In genomic region chr7:92135100-92135429, GRCh38 we compare ENCODE assay signal across 8 cellular contexts. TPM values are rescaled to one million over a fixed set of nuclear protein-coding genes. Genes with fewer than 3 reads are reported as not detected.
DNase-seq lines count a peak whose midpoint lies in the region; ATAC-seq and TF ChIP-seq lines count a peak whose summit lies in the region.

No MANE protein-coding gene starts in this region.

- no peak for TF ChIP-seq CTCF in MCF 10A (IDR thresholded peaks at IDR 0.05; ENCODE audit: unreplicated experiment)
- no peak for TF ChIP-seq CTCF in kidney epithelial cell (IDR thresholded peaks at IDR 0.05; ENCODE audit: insufficient read depth, low read length, poor library complexity, severe bottlenecking)

- peaks cover 22% of the 10 kb centered on the region for H3K4me1 Mint-ChIP-seq in MCF 10A (ENCODE audit: insufficient read depth, unreplicated experiment)
- peaks cover 28% of the 10 kb centered on the region for H3K4me1 Mint-ChIP-seq in stimulated activated naive CD8-positive, alpha-beta T cell treated with anti-CD3 and anti-CD28 coated beads, Interleukin-15, amount 100 ng/mL, for 72 hours

- H3K4me3 ChIP-seq in kidney epithelial cell (ENCODE audit: low read depth, low read length): peak overlapping the region; percentile 98

- ATAC-seq in stimulated activated naive CD8-positive, alpha-beta T cell treated with anti-CD3 and anti-CD28 coated beads, Interleukin-15, amount 100 ng/mL, for 72 hours: no peak

- H3K4me3 Mint-ChIP-seq in MCF 10A (ENCODE audit: unreplicated experiment): peak overlapping the region; percentile 90
- peak overlapping the region; percentile 92 to 99 for H3K4me3 Mint-ChIP-seq in stimulated activated naive CD8-positive, alpha-beta T cell treated with anti-CD3 and anti-CD28 coated beads, Interleukin-15, amount 100 ng/mL, for 72 hours

- intact Hi-C loops in MCF 10A (cut with micrococcal nuclease): loop anchor here (2.0 kb wide), 1 partner anchor 254 kb away; the partner anchor contains the start of gene MTERF1

- DNase-seq in A172 (ENCODE audit: low spot score) (peak; percentile 8), NCI-H345 (lab: John Stamatoyannopoulos, UW) (peak; percentile 59), MCF 10A (ENCODE audit: unreplicated experiment) (peak; percentile 37), kidney epithelial cell (ENCODE audit: low read depth) (no peak), T-helper 9 cell (no peak), GDM1 (lab: John Stamatoyannopoulos, UW) (no peak)
- DNase-seq in stimulated activated naive CD8-positive, alpha-beta T cell treated with anti-CD3 and anti-CD28 coated beads, Interleukin-15, amount 100 ng/mL, for 72 hours: peak in 1 of 2 donors; percentile 8

- no peaks in the 10 kb centered on the region for H3K27me3 Mint-ChIP-seq in MCF 10A (ENCODE audit: insufficient read depth, unreplicated experiment)
- H3K27me3 Mint-ChIP-seq in stimulated activated naive CD8-positive, alpha-beta T cell treated with anti-CD3 and anti-CD28 coated beads, Interleukin-15, amount 100 ng/mL, for 72 hours: no peaks in the 10 kb centered on the region

- peak overlapping the region; percentile 98 for H3K27ac Mint-ChIP-seq in MCF 10A (ENCODE audit: low read depth, unreplicated experiment)
- peak overlapping the region; percentile 99 for H3K27ac Mint-ChIP-seq in stimulated activated naive CD8-positive, alpha-beta T cell treated with anti-CD3 and anti-CD28 coated beads, Interleukin-15, amount 100 ng/mL, for 72 hours

- CTCF ChIA-PET in MCF 10A (lab: Yijun Ruan, JAX): interaction anchor here (0.9 to 1.7 kb wide), 5 partner anchors 8 to 112 kb away, joined by 4 to 5 read pairs (median 5); no protein-coding TSS in a partner anchor

- H3K4me1 ChIP-seq in ES-I3 (ENCODE audit: insufficient read depth, low read length): no peaks in the 10 kb centered on the region

- POLR2A ChIA-PET in MCF 10A (lab: Yijun Ruan, JAX): interaction anchor here (0.7 to 4.2 kb wide), 15 partner anchors 9 to 1097 kb away, joined by 3 to 53 read pairs (median 4); partner anchors contain the start of genes ANKIB1, GATAD1, KRIT1 and PEX1

- TSS peak; percentile 87 for BruUV-seq in MCF 10A (replicated peaks; lab: Mats Ljungman, UMichigan)

- H3K9ac ChIP-seq in ES-I3 (ENCODE audit: low read depth, low read length): peak overlapping the region; percentile 77

- H3K36me3 ChIP-seq in ES-I3 (ENCODE audit: insufficient read depth, low read length) (0 out of 2 replicates have a peak, but pooled peaks cover 5% of the 10 kb centered on the region), kidney epithelial cell (ENCODE audit: control insufficient read depth, insufficient read depth, low read length) (no peaks in the 10 kb centered on the region)

- H3K27me3 ChIP-seq in kidney epithelial cell (ENCODE audit: control insufficient read depth, insufficient read depth, low read length): no peaks in the 10 kb centered on the region

- no peaks in the 10 kb centered on the region for H3K9me3 Mint-ChIP-seq in MCF 10A (ENCODE audit: unreplicated experiment)
- H3K9me3 Mint-ChIP-seq in stimulated activated naive CD8-positive, alpha-beta T cell treated with anti-CD3 and anti-CD28 coated beads, Interleukin-15, amount 100 ng/mL, for 72 hours: no peaks in the 10 kb centered on the region

- H3K9me3 ChIP-seq in ES-I3 (ENCODE audit: control insufficient read depth, insufficient read depth, low read length): no peaks in the 10 kb centered on the region

- H3K36me3 Mint-ChIP-seq in MCF 10A (ENCODE audit: insufficient read depth, unreplicated experiment): peaks cover 11% of the 10 kb centered on the region

RNA-seq across cellular contexts. Expression of gene CYP51A1, which starts 0.8 kb away (rescaled TPM):
- total RNA-seq in A172 (2014; rRNA removed; shearing (Covaris generic)): 67.9 and 78.6 TPM in 2 replicates
- 124 and 148 TPM in 2 replicates for total RNA-seq in MCF 10A (2022)
- 107 and 126 TPM in 2 replicates for total RNA-seq in kidney epithelial cell

RNA-seq across cellular contexts. Expression of gene LRRD1, which starts 43.9 kb away (rescaled TPM):
- total RNA-seq in A172 (2014; rRNA removed; shearing (Covaris generic)): not detected in 2 replicates
- total RNA-seq in MCF 10A (2022) (not detected in 2 replicates), kidney epithelial cell (not detected in 2 replicates)

Comparison
In these comparisons a context has a peak if more than half of its experiments do, and no peak if none do; other contexts are left out.
1. DNase-seq: peak in A172 (single experiment), NCI-H345 (single experiment) and MCF 10A (single experiment); none in kidney epithelial cell (single experiment), T-helper 9 cell (single experiment) and GDM1 (single experiment).